8 cellular contexts compared by ENCODE assay signal in genomic region chr6:148565931-148566663, GRCh38.
DNase-seq lines count a peak whose midpoint lies in the region; ATAC-seq and TF ChIP-seq lines count a peak whose summit lies in the region.

No MANE protein-coding gene starts in this region.

- no peaks in the 10 kb centered on the region for H3K9me3 ChIP-seq in WERI-Rb-1 (ENCODE audit: severe bottlenecking)

- H3K4me3 ChIP-seq in astrocyte of the spinal cord (ENCODE audit: low read depth, low read length) (no peak overlapping the region), WERI-Rb-1 (ENCODE audit: low read depth, low read length) (no peak overlapping the region)

- peak; percentile 65 for ATAC-seq in GM18511 (IDR thresholded peaks at IDR 0.05; ENCODE audit: unreplicated experiment)
- peak; percentile 66 for ATAC-seq in HG03442 (IDR thresholded peaks at IDR 0.05; ENCODE audit: unreplicated experiment)

- TF ChIP-seq CTCF in astrocyte of the spinal cord (IDR thresholded peaks at IDR 0.05; ENCODE audit: low read depth, low read length) (no peak), WERI-Rb-1 (IDR thresholded peaks at IDR 0.05; ENCODE audit: low read depth, low read length) (no peak)

- DNase-seq in astrocyte of the spinal cord (ENCODE audit: low read depth, low spot score), result peak; percentile 92
- DNase-seq in mucosa of gallbladder (ENCODE audit: low spot score), result peak; percentile 30
- DNase-seq in WERI-Rb-1, result no peak
- no peak for DNase-seq in 8988T
- DNase-seq in NCI-H82 treated with DMSO at 0.1 percent for 48 hours (lab: John Stamatoyannopoulos, UW; ENCODE audit: unreplicated experiment), result no peak
- DNase-seq in NCI-H748 (lab: John Stamatoyannopoulos, UW; ENCODE audit: unreplicated experiment), result no peak

- no peak overlapping the region for H3K27ac ChIP-seq in WERI-Rb-1

- no peaks in the 10 kb centered on the region for H3K27me3 ChIP-seq in WERI-Rb-1 (ENCODE audit: insufficient read depth, low read depth, severe bottlenecking)

- no peaks in the 10 kb centered on the region for H3K36me3 ChIP-seq in WERI-Rb-1

- in situ Hi-C loops in astrocyte of the spinal cord (cut with HindIII; ENCODE audit: low sequenced_read_pairs), result no loop called here

Comparison
In these comparisons a context has a peak if more than half of its experiments do, and no peak if none do; other contexts are left out.
1. DNase-seq: peak in astrocyte of the spinal cord (single experiment) and mucosa of gallbladder (single experiment); none in WERI-Rb-1 (single experiment), 8988T (single experiment), NCI-H82 treated with DMSO at 0.1 percent for 48 hours (single experiment) and NCI-H748 (single experiment).